Comparison of ENCODE assay signal across 8 cellular contexts in genomic region chr3:60010778-60011177, GRCh38.
A peak's percentile ranks its signal among the peaks of the same experiment; 100 is the strongest.
DNase-seq lines count a peak whose midpoint lies in the region; ATAC-seq and TF ChIP-seq lines count a peak whose summit lies in the region.

No MANE protein-coding gene starts in this region.

- H3K79me2 ChIP-seq in MM.1S (ENCODE audit: low read length): no peaks in the 10 kb centered on the region

- peak overlapping the region; percentile 57 for H3K4me2 ChIP-seq in MM.1S (ENCODE audit: low read depth, low read length)

- POLR2A ChIA-PET in A673 (lab: Charles Lee; ENCODE audit: low non-redundant PET): no interaction called here

- H2AFZ ChIP-seq in MM.1S (ENCODE audit: low read length): no peak overlapping the region

- CTCF ChIA-PET in A673 (lab: Charles Lee): no interaction called here

- H3K27ac Mint-ChIP-seq in stimulated activated naive B cell treated with anti-CD40 and anti-IgM and Interleukin-4, amounts not matched to agents 10 μg/mL and 1 μg/mL and 100 μg/mL, for 72 hours: peak overlapping the region; percentile 20

- H3K36me3 ChIP-seq in MM.1S (replicated peaks; ENCODE audit: insufficient read depth, low read length) (no peaks in the 10 kb centered on the region), A673 (ENCODE audit: insufficient read depth, low read length, poor library complexity, severe bottlenecking) (no peaks in the 10 kb centered on the region), BE2C (no peaks in the 10 kb centered on the region)

- H4K20me1 ChIP-seq in MM.1S (ENCODE audit: insufficient read depth, low read length): no peaks in the 10 kb centered on the region

- TF ChIP-seq CTCF in MM.1S (IDR thresholded peaks at IDR 0.05; ENCODE audit: low read length): no peak
- TF ChIP-seq CTCF in foreskin fibroblast (IDR thresholded peaks at IDR 0.05; ENCODE audit: low read depth, low read length): no peak
- no peak for TF ChIP-seq CTCF in A673 (conservative IDR thresholded peaks at IDR 0.05; ENCODE audit: low read depth, low read length)
- no peak for TF ChIP-seq CTCF in BE2C (IDR thresholded peaks at IDR 0.05; ENCODE audit: low read depth, low read length)

- no peaks in the 10 kb centered on the region for H3K27me3 Mint-ChIP-seq in stimulated activated naive B cell treated with anti-CD40 and anti-IgM and Interleukin-4, amounts not matched to agents 10 μg/mL and 1 μg/mL and 100 μg/mL, for 72 hours

- no peaks in the 10 kb centered on the region for H3K27me3 ChIP-seq in MM.1S (replicated peaks; ENCODE audit: insufficient read depth, low read length)
- no peaks in the 10 kb centered on the region for H3K27me3 ChIP-seq in A673 (replicated peaks; ENCODE audit: insufficient read depth, low read depth, low read length, poor library complexity)
- H3K27me3 ChIP-seq in BE2C: no peaks in the 10 kb centered on the region

- H3K4me3 Mint-ChIP-seq in stimulated activated naive B cell treated with anti-CD40 and anti-IgM and Interleukin-4, amounts not matched to agents 10 μg/mL and 1 μg/mL and 100 μg/mL, for 72 hours: peak overlapping the region; percentile 57 to 75

- H3K27ac ChIP-seq in MM.1S (ENCODE audit: low read length): peak overlapping the region; percentile 38; the same call in 1 of the 2 replicates
- no peak overlapping the region for H3K27ac ChIP-seq in A673 (ENCODE audit: low read depth, low read length, poor library complexity, severe bottlenecking)

- no peak overlapping the region for H3K9ac ChIP-seq in MM.1S (ENCODE audit: low read length)

- DNase-seq in AML-193 (lab: John Stamatoyannopoulos, UW) (peak; percentile 19 to 30), MM.1S (peak; percentile 89), foreskin fibroblast (no peak), A673 (ENCODE audit: low spot score) (no peak), BE2C (no peak)
- peak; percentile 30 for DNase-seq in activated gamma-delta T cell treated with anti-CD3 and anti-CD28 coated beads, Interleukin-2, amount 50 U/mL, for 16 hours (ENCODE audit: low read depth)
- DNase-seq in stimulated activated naive B cell treated with anti-CD40 and anti-IgM and Interleukin-4, amounts not matched to agents 10 μg/mL and 1 μg/mL and 100 μg/mL, for 72 hours: peak; percentile 20

- H3K4me1 Mint-ChIP-seq in stimulated activated naive B cell treated with anti-CD40 and anti-IgM and Interleukin-4, amounts not matched to agents 10 μg/mL and 1 μg/mL and 100 μg/mL, for 72 hours: peaks cover 10 to 21% of the 10 kb centered on the region in 2 donors

- H3K4me3 ChIP-seq in MM.1S (ENCODE audit: low read length) (peak overlapping the region; percentile 15), foreskin fibroblast (ENCODE audit: low read depth in 1 of 2, low read length in 2 of 2) (no peak overlapping the region), A673 (ENCODE audit: low read depth, low read length, poor library complexity, severe bottlenecking) (no peak overlapping the region), BE2C (ENCODE audit: low read depth, low read length) (no peak overlapping the region)

- no peaks in the 10 kb centered on the region for H3K9me2 ChIP-seq in MM.1S (replicated peaks; ENCODE audit: insufficient read depth, low read length)

- no peaks in the 10 kb centered on the region for H3K9me3 ChIP-seq in MM.1S (replicated peaks; ENCODE audit: insufficient read depth, low read length)
- H3K9me3 ChIP-seq in A673 (ENCODE audit: low read depth, low read length, poor library complexity, severe bottlenecking): no peaks in the 10 kb centered on the region
- no peaks in the 10 kb centered on the region for H3K9me3 ChIP-seq in BE2C

- ATAC-seq in GM21423 (IDR thresholded peaks at IDR 0.05; ENCODE audit: unreplicated experiment): peak; percentile 94
- ATAC-seq in stimulated activated naive B cell treated with anti-CD40 and anti-IgM and Interleukin-4, amounts not matched to agents 10 μg/mL and 1 μg/mL and 100 μg/mL, for 72 hours (replicated peaks): peak; percentile 98

- H3K36me3 Mint-ChIP-seq in stimulated activated naive B cell treated with anti-CD40 and anti-IgM and Interleukin-4, amounts not matched to agents 10 μg/mL and 1 μg/mL and 100 μg/mL, for 72 hours: peaks cover 3 to 8% of the 10 kb centered on the region in 2 donors

- H3K4me1 ChIP-seq in MM.1S (ENCODE audit: low read length) (peaks cover 18% of the 10 kb centered on the region), A673 (ENCODE audit: insufficient read depth, low read length, poor library complexity, severe bottlenecking) (no peaks in the 10 kb centered on the region), BE2C (no peaks in the 10 kb centered on the region)

- intact Hi-C loops in A673 (cut with micrococcal nuclease; ENCODE audit: unreplicated experiment): no loop called here

- peaks cover 8% of the 10 kb centered on the region for H3F3A ChIP-seq in MM.1S (ENCODE audit: insufficient read depth, low read length)

- no TSS peak for BruUV-seq in A673 (replicated peaks; lab: Mats Ljungman, UMichigan)

- H3K9me3 Mint-ChIP-seq in stimulated activated naive B cell treated with anti-CD40 and anti-IgM and Interleukin-4, amounts not matched to agents 10 μg/mL and 1 μg/mL and 100 μg/mL, for 72 hours: peaks cover 2 to 3% of the 10 kb centered on the region in 2 donors

Comparison
In these comparisons a context has a peak if more than half of its experiments do, and no peak if none do; other contexts are left out.
1. DNase-seq: peak in AML-193 (2 of 2), MM.1S (single experiment), activated gamma-delta T cell treated with anti-CD3 and anti-CD28 coated beads, Interleukin-2, amount 50 U/mL, for 16 hours (single experiment) and stimulated activated naive B cell treated with anti-CD40 and anti-IgM and Interleukin-4, amounts not matched to agents 10 μg/mL and 1 μg/mL and 100 μg/mL, for 72 hours (single experiment); none in foreskin fibroblast (0 of 2), A673 (single experiment) and BE2C (single experiment).